In genomic region chr21:18384771-18385170, GRCh38 we compare ENCODE assay signal across 8 cellular contexts. TPM values are rescaled to one million over a fixed set of nuclear protein-coding genes. Genes with fewer than 3 reads are reported as not detected.
A peak's percentile ranks its signal among the peaks of the same experiment; 100 is the strongest.
DNase-seq lines count a peak whose midpoint lies in the region; ATAC-seq, FAIRE-seq and TF ChIP-seq lines count a peak whose summit lies in the region.

No MANE protein-coding gene starts in this region.

- H2AFZ ChIP-seq in SU-DHL-6 (ENCODE audit: low read depth, low read length, severe bottlenecking) (no peak overlapping the region), keratinocyte (ENCODE audit: control insufficient read depth, low read length) (no peak overlapping the region)

- H3K4me3 ChIP-seq in SU-DHL-6 (ENCODE audit: insufficient read depth, low read length, poor library complexity, severe bottlenecking) (no peak overlapping the region), keratinocyte (ENCODE audit: control insufficient read depth in 2 of 3, extremely low read depth in 1 of 3, insufficient read depth in 2 of 3, low read depth in 1 of 3, low read length in 3 of 3) (no peak overlapping the region)

- H3K4me1 ChIP-seq in keratinocyte (ENCODE audit: control insufficient read depth, extremely low read depth, insufficient read depth, low read length), result no peaks in the 10 kb centered on the region

- H3K9me1 ChIP-seq in keratinocyte (ENCODE audit: control insufficient read depth, extremely low read depth, insufficient read depth, low read length), result no peaks in the 10 kb centered on the region

- no peaks in the 10 kb centered on the region for H4K20me1 ChIP-seq in SU-DHL-6 (ENCODE audit: low read depth, low read length)
- no peaks in the 10 kb centered on the region for H4K20me1 ChIP-seq in keratinocyte (ENCODE audit: control insufficient read depth, extremely low read depth, insufficient read depth, low read length)

- H3K27ac ChIP-seq in SU-DHL-6 (ENCODE audit: low read depth, low read length), result no peak overlapping the region
- H3K27ac ChIP-seq in keratinocyte (ENCODE audit: control insufficient read depth, insufficient read depth, low read length), result no peak overlapping the region

- FAIRE-seq in D721Med (lab: Jason Lieb, UNC) (no peak), keratinocyte (lab: Jason Lieb, UNC) (no peak)

- DNase-seq in D721Med (ENCODE audit: insufficient read length, low spot score), result no peak
- DNase-seq in M059J (ENCODE audit: low read depth), result peak; percentile 3
- DNase-seq in keratinocyte (ENCODE audit: low read depth, low spot score), result no peak
- no peak for DNase-seq in KG1 (lab: John Stamatoyannopoulos, UW)
- no peak for DNase-seq in NCI-H510A treated with DMSO at 0.1 percent for 48 hours (lab: John Stamatoyannopoulos, UW)

- H3F3A ChIP-seq in SU-DHL-6 (ENCODE audit: insufficient read depth), result no peaks in the 10 kb centered on the region

- dilution Hi-C loops in keratinocyte (cut with MboI; ENCODE audit: extremely low pct_ligation_motif_present, low sequenced_read_pairs), result no loop called here

- H3K9me3 ChIP-seq in SU-DHL-6 (ENCODE audit: insufficient read depth, low read length) (no peaks in the 10 kb centered on the region), keratinocyte (ENCODE audit: control insufficient read depth, low read depth, low read length) (no peaks in the 10 kb centered on the region)

- ATAC-seq in GM21576 (IDR thresholded peaks at IDR 0.05; ENCODE audit: unreplicated experiment) (no peak), HG02970 (IDR thresholded peaks at IDR 0.05; ENCODE audit: low FRiP score, unreplicated experiment) (no peak)

- H3K9me2 ChIP-seq in SU-DHL-6 (replicated peaks; ENCODE audit: insufficient read depth, low read length), result no peaks in the 10 kb centered on the region

- peak; percentile 63 for TF ChIP-seq CTCF in D721Med (IDR thresholded peaks at IDR 0.05; ENCODE audit: insufficient read depth, missing control alignments)
- TF ChIP-seq CTCF in SU-DHL-6 (IDR thresholded peaks at IDR 0.05; ENCODE audit: insufficient read depth, low read length, poor library complexity, severe bottlenecking), result peak; percentile 80
- peak in 2 of 3 experiments; percentile 34 to 43 for TF ChIP-seq CTCF in keratinocyte (optimal IDR thresholded peaks at IDR 0.05 in 1 of 3, IDR thresholded peaks at IDR 0.05 in 1 of 3, conservative IDR thresholded peaks at IDR 0.05 in 1 of 3; ENCODE audit: extremely low read depth in 1 of 3, insufficient read depth in 2 of 3, low read length in 3 of 3)

- no peak overlapping the region for H3K4me2 ChIP-seq in SU-DHL-6 (ENCODE audit: low read depth, low read length, poor library complexity, severe bottlenecking)
- no peak overlapping the region for H3K4me2 ChIP-seq in keratinocyte (ENCODE audit: control insufficient read depth, extremely low read depth, insufficient read depth, low read depth, low read length)

- H3K27me3 ChIP-seq in SU-DHL-6 (ENCODE audit: low read length) (no peaks in the 10 kb centered on the region), keratinocyte (ENCODE audit: control insufficient read depth, extremely low read depth, insufficient read depth, low read length) (no peaks in the 10 kb centered on the region)

- H3K79me2 ChIP-seq in SU-DHL-6 (ENCODE audit: insufficient read depth, low read length), result no peaks in the 10 kb centered on the region
- H3K79me2 ChIP-seq in keratinocyte (ENCODE audit: control insufficient read depth, insufficient read depth, low read length), result no peaks in the 10 kb centered on the region

- no peak overlapping the region for H3K9ac ChIP-seq in SU-DHL-6 (ENCODE audit: low read length)
- no peak overlapping the region for H3K9ac ChIP-seq in keratinocyte (ENCODE audit: control insufficient read depth, extremely low read depth, insufficient read depth, low read length)

- H3K36me3 ChIP-seq in SU-DHL-6 (ENCODE audit: low read length) (no peaks in the 10 kb centered on the region), keratinocyte (ENCODE audit: control insufficient read depth in 2 of 2, extremely low read depth in 1 of 2, insufficient read depth in 2 of 2, low read length in 2 of 2) (no peaks in the 10 kb centered on the region)

RNA-seq across cellular contexts. Expression of gene TMPRSS15, which starts 18.8 kb away (rescaled TPM):
- total RNA-seq in M059J (2014; rRNA removed; shearing (Covaris generic)), result 0.17 and 0.91 TPM in 2 replicates
- not detected in 3 replicates for polyA plus RNA-seq in keratinocyte
- not detected for polyA plus RNA-seq in keratinocyte (2011; ENCODE audit: low read depth)
- not detected in 2 replicates for polyA plus RNA-seq in keratinocyte (2011; cell fraction: cytosol; rRNA removed)
- not detected in 2 replicates for polyA plus RNA-seq in keratinocyte (2011; cell fraction: nucleus; rRNA removed)
- polyA plus RNA-seq in keratinocyte (2012; ENCODE audit: low replicate concordance), result not detected in 2 replicates
- not detected in 3 replicates for polyA minus RNA-seq in keratinocyte
- not detected for polyA minus RNA-seq in keratinocyte (2011; cell fraction: cytosol; rRNA and poly(A)+ RNA removed)
- polyA minus RNA-seq in keratinocyte (2011; cell fraction: nucleus; rRNA and poly(A)+ RNA removed), result not detected in 2 replicates
